1 cellular context compared by ENCODE assay signal in the genomic region with DNA sequence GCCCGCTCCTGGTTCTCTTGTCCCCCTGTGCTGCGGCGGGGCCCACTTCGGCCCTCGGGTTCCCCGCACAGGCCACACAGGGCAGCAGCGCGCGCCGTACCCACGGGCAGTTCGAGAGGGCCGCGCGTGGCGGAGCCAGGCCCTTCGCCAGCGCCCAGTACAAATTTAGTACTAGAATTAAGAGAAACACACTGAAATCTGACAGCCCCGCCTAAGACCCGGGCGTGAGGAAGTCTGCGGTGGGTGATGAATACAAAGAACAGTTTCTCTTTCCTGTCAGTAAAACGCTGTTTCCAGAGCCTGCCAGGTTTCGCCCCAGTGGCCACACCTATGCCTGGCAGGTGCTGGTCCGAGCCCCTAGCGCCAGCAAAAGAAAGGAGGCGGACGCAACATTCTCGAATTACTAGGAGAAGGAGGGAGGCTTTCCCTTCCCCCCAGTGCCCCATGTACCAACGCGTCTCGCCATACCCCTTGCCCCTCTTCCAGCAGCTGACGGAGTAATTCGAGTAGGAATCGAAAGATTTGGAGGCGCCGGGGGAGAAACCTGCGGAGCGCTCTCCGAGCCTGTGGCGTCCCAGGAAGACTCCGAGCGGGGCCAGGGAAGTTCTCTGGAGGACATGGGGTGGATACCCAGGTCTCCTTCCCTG.
A peak's percentile ranks its signal among the peaks of the same experiment; 100 is the strongest.
TF ChIP-seq lines count a peak whose summit lies in the region.

No MANE protein-coding gene starts in this region.

TF ChIP-seq in H1, 55 proteins besides CTCF, POLR2A, EP300 and RAD21 (continued from another document):
- TF ChIP-seq YY1 (IDR thresholded peaks at IDR 0.05; ENCODE audit: low read depth, low read length) (0 out of 2 replicates have a peak, but pooled peaks have one; percentile 54), KDM4A (IDR thresholded peaks at IDR 0.05; ENCODE audit: low read depth, low read length, severe bottlenecking) (peak; percentile 60)
